In genomic region chr19:38660724-38661123, GRCh38 we compare ENCODE assay signal across 1 cellular context.
TF ChIP-seq lines count a peak whose summit lies in the region.

No MANE protein-coding gene starts in this region.

TF ChIP-seq in IMR-90, 13 proteins besides CTCF, POLR2A, EP300 and RAD21:
- no peak for TF ChIP-seq NFE2L2 (IDR thresholded peaks at IDR 0.05; ENCODE audit: low read depth, low read length)
- TF ChIP-seq SMC3 (IDR thresholded peaks at IDR 0.05; ENCODE audit: low read depth, low read length), result no peak
